In genomic region chr2:64115808-64116598, GRCh38 we compare ENCODE assay signal across 1 cellular context.
TF ChIP-seq lines count a peak whose summit lies in the region.

No MANE protein-coding gene starts in this region.

TF ChIP-seq in endothelial cell of umbilical vein, 7 proteins besides CTCF, POLR2A, EP300 and RAD21:
- TF ChIP-seq MAX (IDR thresholded peaks at IDR 0.05; ENCODE audit: insufficient read depth, insufficient read length) (no peak), POLR2AphosphoS5 (IDR thresholded peaks at IDR 0.05; ENCODE audit: insufficient read depth, low read depth, low read length) (no peak), GATA2 (IDR thresholded peaks at IDR 0.05; ENCODE audit: insufficient read depth, insufficient read length, low read depth, low read length) (peak; percentile 22), MYC (IDR thresholded peaks at IDR 0.05; ENCODE audit: low read depth, low read length) (no peak), EZH2 (IDR thresholded peaks at IDR 0.05; ENCODE audit: borderline replicate concordance, low read depth, low read length, severe bottlenecking) (no peak), FOS (IDR thresholded peaks at IDR 0.05; ENCODE audit: borderline replicate concordance, insufficient read depth, low read length) (peak; percentile 47), JUN (IDR thresholded peaks at IDR 0.05; ENCODE audit: borderline replicate concordance, insufficient read depth, insufficient read length, low read depth) (peak; percentile 33)
